Comparison of ENCODE assay signal across 1 cellular context in the genomic region with DNA sequence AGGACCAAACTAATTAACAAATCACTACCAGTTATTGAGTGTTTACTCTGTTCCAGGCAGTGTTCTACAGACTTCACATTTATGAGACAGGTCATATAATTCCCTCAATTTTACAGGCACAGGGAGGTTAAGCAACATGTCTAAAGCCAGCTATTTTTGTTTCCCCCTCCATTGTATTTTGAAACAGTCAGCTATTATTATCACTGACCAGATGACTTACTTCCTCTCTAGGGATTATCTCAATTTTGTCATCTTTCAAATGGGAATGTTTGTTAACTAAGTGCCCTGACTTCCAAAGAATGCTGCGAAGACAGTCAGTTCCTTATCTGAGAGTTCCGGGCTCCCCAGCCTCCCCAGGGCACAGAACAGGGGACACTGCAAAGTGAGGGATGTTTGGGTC.
TF ChIP-seq lines count a peak whose summit lies in the region.

No MANE protein-coding gene starts in this region.

TF ChIP-seq in HEK293, 187 proteins besides CTCF, POLR2A, EP300 and RAD21 (continued from another document):
- TF ChIP-seq, protein P1, sequence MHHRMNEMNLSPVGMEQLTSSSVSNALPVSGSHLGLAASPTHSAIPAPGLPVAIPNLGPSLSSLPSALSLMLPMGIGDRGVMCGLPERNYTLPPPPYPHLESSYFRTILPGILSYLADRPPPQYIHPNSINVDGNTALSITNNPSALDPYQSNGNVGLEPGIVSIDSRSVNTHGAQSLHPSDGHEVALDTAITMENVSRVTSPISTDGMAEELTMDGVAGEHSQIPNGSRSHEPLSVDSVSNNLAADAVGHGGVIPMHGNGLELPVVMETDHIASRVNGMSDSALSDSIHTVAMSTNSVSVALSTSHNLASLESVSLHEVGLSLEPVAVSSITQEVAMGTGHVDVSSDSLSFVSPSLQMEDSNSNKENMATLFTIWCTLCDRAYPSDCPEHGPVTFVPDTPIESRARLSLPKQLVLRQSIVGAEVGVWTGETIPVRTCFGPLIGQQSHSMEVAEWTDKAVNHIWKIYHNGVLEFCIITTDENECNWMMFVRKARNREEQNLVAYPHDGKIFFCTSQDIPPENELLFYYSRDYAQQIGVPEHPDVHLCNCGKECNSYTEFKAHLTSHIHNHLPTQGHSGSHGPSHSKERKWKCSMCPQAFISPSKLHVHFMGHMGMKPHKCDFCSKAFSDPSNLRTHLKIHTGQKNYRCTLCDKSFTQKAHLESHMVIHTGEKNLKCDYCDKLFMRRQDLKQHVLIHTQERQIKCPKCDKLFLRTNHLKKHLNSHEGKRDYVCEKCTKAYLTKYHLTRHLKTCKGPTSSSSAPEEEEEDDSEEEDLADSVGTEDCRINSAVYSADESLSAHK (tag by site-specific recombination; IDR thresholded peaks at IDR 0.05): no peak
- TF ChIP-seq ZNF664 (tag by site-specific recombination; IDR thresholded peaks at IDR 0.05) (no peak), ZNF473 (tag by site-specific recombination; IDR thresholded peaks at IDR 0.05) (no peak), ZBTB48 (tag by site-specific recombination; IDR thresholded peaks at IDR 0.05) (peak; percentile 57; the same call in 1 of the 2 replicates)
- TF ChIP-seq, protein P2, sequence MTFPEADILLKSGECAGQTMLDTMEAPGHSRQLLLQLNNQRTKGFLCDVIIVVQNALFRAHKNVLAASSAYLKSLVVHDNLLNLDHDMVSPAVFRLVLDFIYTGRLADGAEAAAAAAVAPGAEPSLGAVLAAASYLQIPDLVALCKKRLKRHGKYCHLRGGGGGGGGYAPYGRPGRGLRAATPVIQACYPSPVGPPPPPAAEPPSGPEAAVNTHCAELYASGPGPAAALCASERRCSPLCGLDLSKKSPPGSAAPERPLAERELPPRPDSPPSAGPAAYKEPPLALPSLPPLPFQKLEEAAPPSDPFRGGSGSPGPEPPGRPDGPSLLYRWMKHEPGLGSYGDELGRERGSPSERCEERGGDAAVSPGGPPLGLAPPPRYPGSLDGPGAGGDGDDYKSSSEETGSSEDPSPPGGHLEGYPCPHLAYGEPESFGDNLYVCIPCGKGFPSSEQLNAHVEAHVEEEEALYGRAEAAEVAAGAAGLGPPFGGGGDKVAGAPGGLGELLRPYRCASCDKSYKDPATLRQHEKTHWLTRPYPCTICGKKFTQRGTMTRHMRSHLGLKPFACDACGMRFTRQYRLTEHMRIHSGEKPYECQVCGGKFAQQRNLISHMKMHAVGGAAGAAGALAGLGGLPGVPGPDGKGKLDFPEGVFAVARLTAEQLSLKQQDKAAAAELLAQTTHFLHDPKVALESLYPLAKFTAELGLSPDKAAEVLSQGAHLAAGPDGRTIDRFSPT (tag by site-specific recombination; IDR thresholded peaks at IDR 0.05): no peak
